8 cellular contexts compared by ENCODE assay signal in genomic region chr12:51025182-51025747, GRCh38. TPM values are rescaled to one million over a fixed set of nuclear protein-coding genes. Genes with fewer than 3 reads are reported as not detected.
A peak's percentile ranks its signal among the peaks of the same experiment; 100 is the strongest.
DNase-seq lines count a peak whose midpoint lies in the region; ATAC-seq and TF ChIP-seq lines count a peak whose summit lies in the region.

No MANE protein-coding gene starts in this region.

- H3K4me1 ChIP-seq in heart right ventricle (peaks cover 0 to 63% (median 16%) of the 10 kb centered on the region in 9 donors), ascending aorta (peaks cover 6 to 17% of the 10 kb centered on the region in 2 donors), uterus (no peaks in the 10 kb centered on the region)

- 11 to 25% methylated on average over 5 of the region's 5 CpGs for WGBS in heart right ventricle, 2 donors
- 8 to 13% methylated on average over 5 of the region's 5 CpGs for WGBS in lower leg skin, 2 donors

- no peak for DNase-seq in heart right ventricle
- no peak for DNase-seq in cardiac septum (ENCODE audit: low spot score)
- DNase-seq in ascending aorta (ENCODE audit: low spot score in 2 of 2) = no peak
- DNase-seq in lower leg skin (ENCODE audit: low spot score in 2 of 2) = no peak
- DNase-seq in uterus = no peak
- DNase-seq in posterior vena cava (ENCODE audit: low spot score) = no peak
- no peak for DNase-seq in DMS153 treated with DMSO at 0.1 percent for 48 hours (lab: John Stamatoyannopoulos, UW; ENCODE audit: unreplicated experiment)
- DNase-seq in sciatic nerve (ENCODE audit: low spot score) = no peak

- intact Hi-C loops in heart right ventricle (cut with DNase I) = no loop called here
- intact Hi-C loops in cardiac septum (cut with DNase I) = no loop called here
- intact Hi-C loops in ascending aorta (cut with DNase I) = loop anchor here (2.0 to 10.0 kb wide), 5 partner anchors 100 to 1403 kb away; partner anchors contain the start of genes ATF1, DAZAP2, DIP2B and PRPF40B
- intact Hi-C loops in lower leg skin (cut with DNase I; ENCODE audit: low total_unique reads) = no loop called here
- intact Hi-C loops in uterus (cut with DNase I; ENCODE audit: low total_unique reads) = no loop called here
- intact Hi-C loops in posterior vena cava (cut with DNase I) = no loop called here
- intact Hi-C loops in sciatic nerve (cut with DNase I) = no loop called here

- TF ChIP-seq POLR2A in lower leg skin (IDR thresholded peaks at IDR 0.05) (no peak), uterus (IDR thresholded peaks at IDR 0.05) (no peak)

- TF ChIP-seq CTCF in heart right ventricle (IDR thresholded peaks at IDR 0.05) (no peak), ascending aorta (IDR thresholded peaks at IDR 0.05) (no peak), lower leg skin (IDR thresholded peaks at IDR 0.05) (no peak), uterus (IDR thresholded peaks at IDR 0.05) (no peak)

- no peaks in the 10 kb centered on the region for H3K9me3 ChIP-seq in heart right ventricle
- H3K9me3 ChIP-seq in ascending aorta = no peaks in the 10 kb centered on the region
- no peaks in the 10 kb centered on the region for H3K9me3 ChIP-seq in uterus

- H3K4me3 ChIP-seq in heart right ventricle (peak overlapping the region; percentile 55 to 92 (median 76)), ascending aorta (peak overlapping the region; percentile 68 to 94), lower leg skin (ENCODE audit: low read depth, poor library complexity, severe bottlenecking) (peak overlapping the region; percentile 71), uterus (peak overlapping the region; percentile 59 to 77)

- H3K27me3 ChIP-seq in heart right ventricle (no peaks in the 10 kb centered on the region), ascending aorta (no peaks in the 10 kb centered on the region), uterus (no peaks in the 10 kb centered on the region)

- ATAC-seq in heart right ventricle = no peak
- no peak for ATAC-seq in sciatic nerve

- H3K27ac ChIP-seq in heart right ventricle (peak overlapping the region; percentile 38 to 93 (median 86)), ascending aorta (peak overlapping the region; percentile 91 to 98), uterus (peak overlapping the region; percentile 85 to 87)

- H3K36me3 ChIP-seq in heart right ventricle (no peaks in the 10 kb centered on the region), ascending aorta (no peaks in the 10 kb centered on the region), uterus (no peaks in the 10 kb centered on the region)

RNA-seq across cellular contexts. Expression of gene SLC11A2, which starts 0.9 kb away (rescaled TPM):
- total RNA-seq in heart right ventricle (10 to 100 TPM; 17.3 to 31.3 (median 22.8) TPM), cardiac septum (22.0 TPM), ascending aorta (21.5 TPM), lower leg skin (10 to 100 TPM; 48.8 to 76.1 (median 64.9) TPM), uterus (10 to 100 TPM; 22.9 to 71.0 (median 61.4) TPM), posterior vena cava (10 to 100 TPM; 55.1 to 58.7 TPM), sciatic nerve (82.5 TPM)
- polyA plus RNA-seq in heart right ventricle = 10 to 100 TPM; 10.7 to 12.0 TPM

RNA-seq across cellular contexts. Expression of gene LETMD1, which starts 22.9 kb away (rescaled TPM):
- total RNA-seq in heart right ventricle (10 to 100 TPM; 17.3 to 27.3 (median 22.3) TPM), cardiac septum (27.3 TPM), ascending aorta (8.6 TPM), lower leg skin (10 to 100 TPM; 51.3 to 75.1 (median 56.6) TPM), uterus (10 to 100 TPM; 45.9 to 81.5 (median 61.5) TPM), posterior vena cava (10 to 100 TPM; 21.3 to 32.1 TPM), sciatic nerve (58.5 TPM)
- polyA plus RNA-seq in heart right ventricle = 10 to 100 TPM; 22.7 to 25.8 TPM

RNA-seq across cellular contexts. Expression of gene CSRNP2, which starts 58.1 kb away (rescaled TPM):
- total RNA-seq in heart right ventricle (10 to 100 TPM; 13.7 to 25.3 (median 16.1) TPM), cardiac septum (30.1 TPM), ascending aorta (13.6 TPM), lower leg skin (10 to 100 TPM; 16.6 to 22.7 (median 18.7) TPM), uterus (10 to 100 TPM; 21.5 to 39.7 (median 28.9) TPM), posterior vena cava (10 to 100 TPM; 23.6 to 29.4 TPM), sciatic nerve (38.4 TPM)
- 10 to 100 TPM in 1 of 2 donors, 1 to 10 TPM in 1; 7.7 to 12.9 TPM for polyA plus RNA-seq in heart right ventricle
